8 cellular contexts compared by ENCODE assay signal in genomic region chr2:113700186-113700841, GRCh38. TPM values are rescaled to one million over a fixed set of nuclear protein-coding genes. Genes with fewer than 3 reads are reported as not detected.
DNase-seq lines count a peak whose midpoint lies in the region; ATAC-seq and TF ChIP-seq lines count a peak whose summit lies in the region.

No MANE protein-coding gene starts in this region.

- no peaks in the 10 kb centered on the region for H3K79me1 ChIP-seq in mesendoderm (ENCODE audit: low read length)

- no peaks in the 10 kb centered on the region for H3K9me2 ChIP-seq in PC-9 (ENCODE audit: insufficient read depth)

- H3K18ac ChIP-seq in mesendoderm (ENCODE audit: low read length) = no peak overlapping the region

- CTCF ChIA-PET in PC-9 (lab: Charles Lee) = no interaction called here

- no peaks in the 10 kb centered on the region for H3K27me3 ChIP-seq in OCI-LY3 (ENCODE audit: low read depth, low read length)
- H3K27me3 ChIP-seq in mesendoderm (ENCODE audit: insufficient read depth, low read length, poor library complexity) = no peaks in the 10 kb centered on the region
- H3K27me3 ChIP-seq in PC-9 (ENCODE audit: insufficient read depth, low read depth) = no peaks in the 10 kb centered on the region
- H3K27me3 ChIP-seq in smooth muscle cell (ENCODE audit: low read depth) = no peaks in the 10 kb centered on the region

- H4K20me1 ChIP-seq in OCI-LY3 (ENCODE audit: insufficient read depth, low read length) (no peaks in the 10 kb centered on the region), PC-9 (ENCODE audit: insufficient read depth) (no peaks in the 10 kb centered on the region), smooth muscle cell (ENCODE audit: low read depth) (no peaks in the 10 kb centered on the region)

- H3K4me3 ChIP-seq in OCI-LY3 (ENCODE audit: low read length) (peak overlapping the region; percentile 94), mesendoderm (ENCODE audit: low read length) (no peak overlapping the region), PC-9 (no peak overlapping the region), smooth muscle cell (no peak overlapping the region)

- H3K9me3 ChIP-seq in OCI-LY3 (ENCODE audit: insufficient read depth, low read length) = no peaks in the 10 kb centered on the region
- H3K9me3 ChIP-seq in PC-9 (ENCODE audit: insufficient read depth, low read depth) = no peaks in the 10 kb centered on the region
- no peaks in the 10 kb centered on the region for H3K9me3 ChIP-seq in smooth muscle cell (replicated peaks; ENCODE audit: low read depth)

- peak overlapping the region; percentile 65 for H2AK5ac ChIP-seq in mesendoderm (ENCODE audit: low read length)

- H3F3A ChIP-seq in PC-9 (ENCODE audit: insufficient read depth, low read depth) (no peaks in the 10 kb centered on the region), smooth muscle cell (ENCODE audit: low read depth) (no peaks in the 10 kb centered on the region)

- WGBS in mesendoderm (ENCODE audit: extremely low coverage, insufficient coverage, low lambda C conversion rate) = no CpG with 5 or more reads among the region's 17 CpGs
- WGBS in smooth muscle cell (ENCODE audit: low lambda C conversion rate) = 72% methylated on average over 17 of the region's 17 CpGs

- H3K4me2 ChIP-seq in OCI-LY3 (ENCODE audit: low read length) (peak overlapping the region; percentile 100), mesendoderm (ENCODE audit: low read length) (no peak overlapping the region), PC-9 (no peak overlapping the region), smooth muscle cell (no peak overlapping the region)

- peak; percentile 51 for DNase-seq in CD14-positive monocyte (ENCODE audit: low spot score)
- DNase-seq in activated T-helper 9 cell treated with anti-CD3 and anti-CD28 coated beads, Interleukin-2, amount 50 U/mL, for 16 hours (ENCODE audit: low read depth) = peak; percentile 17
- DNase-seq in mesendoderm = peak; percentile 92
- no peak for DNase-seq in PC-9
- no peak for DNase-seq in smooth muscle cell (lab: John Stamatoyannopoulos, UW; ENCODE audit: unreplicated experiment)

- H3K27me3 Mint-ChIP-seq in CD14-positive monocyte (ENCODE audit: low read depth in 3 of 3) = peaks cover 0 to 1% (median 0%) of the 10 kb centered on the region in 3 donors

- H2AFZ ChIP-seq in OCI-LY3 (ENCODE audit: low read depth, low read length) (peak overlapping the region; percentile 77), PC-9 (no peak overlapping the region), smooth muscle cell (ENCODE audit: low read depth) (no peak overlapping the region)

- peak overlapping the region; percentile 77 for H3K9ac ChIP-seq in OCI-LY3 (ENCODE audit: low read length)
- peak overlapping the region; percentile 44 for H3K9ac ChIP-seq in mesendoderm (ENCODE audit: low read length)
- H3K9ac ChIP-seq in smooth muscle cell (ENCODE audit: low read depth) = no peak overlapping the region

- no peak overlapping the region for H4K8ac ChIP-seq in mesendoderm (ENCODE audit: low read depth, low read length)

- H2BK5ac ChIP-seq in mesendoderm (ENCODE audit: low read length) = no peak overlapping the region

- no peak overlapping the region for H2BK120ac ChIP-seq in mesendoderm (ENCODE audit: low read depth, low read length)

- H3K79me2 ChIP-seq in OCI-LY3 (ENCODE audit: low read length) (no peaks in the 10 kb centered on the region), mesendoderm (ENCODE audit: control insufficient read depth, insufficient read depth, low read length) (no peaks in the 10 kb centered on the region), PC-9 (ENCODE audit: low read depth) (no peaks in the 10 kb centered on the region), smooth muscle cell (ENCODE audit: low read depth) (no peaks in the 10 kb centered on the region)

- no peak overlapping the region for H3K27ac Mint-ChIP-seq in CD14-positive monocyte

- no peak overlapping the region for H4K5ac ChIP-seq in mesendoderm (ENCODE audit: low read length)

- H3K23ac ChIP-seq in mesendoderm (ENCODE audit: low read length) = no peak overlapping the region

- BruUV-seq in PC-9 (replicated peaks; lab: Mats Ljungman, UMichigan) = no TSS peak

- H3K4ac ChIP-seq in mesendoderm (ENCODE audit: low read depth, low read length) = no peak overlapping the region

- ATAC-seq in GM19023 (IDR thresholded peaks at IDR 0.05; ENCODE audit: unreplicated experiment) = peak; percentile 88
- ATAC-seq in HG03064 (IDR thresholded peaks at IDR 0.05; ENCODE audit: low read depth, unreplicated experiment) = peak; percentile 87

- peak overlapping the region; percentile 41 to 80 for H3K4me3 Mint-ChIP-seq in CD14-positive monocyte

- H3K36me3 Mint-ChIP-seq in CD14-positive monocyte = peaks cover 4 to 6% of the 10 kb centered on the region in 2 donors

- intact Hi-C loops in CD14-positive monocyte (cut with micrococcal nuclease) = no loop called here
- intact Hi-C loops in PC-9 (cut with micrococcal nuclease; ENCODE audit: unreplicated experiment) = no loop called here

- H2BK15ac ChIP-seq in mesendoderm (replicated peaks; ENCODE audit: low read depth) = no peak overlapping the region

- H3K27ac ChIP-seq in OCI-LY3 (ENCODE audit: low read length) (no peak overlapping the region), mesendoderm (ENCODE audit: low read depth, low read length) (no peak overlapping the region), PC-9 (no peak overlapping the region), smooth muscle cell (ENCODE audit: low read depth) (no peak overlapping the region)

- POLR2A ChIA-PET in PC-9 (lab: Charles Lee; ENCODE audit: unreplicated experiment) = no interaction called here

- peaks cover 0 to 3% (median 0%) of the 10 kb centered on the region in 7 donors for H3K9me3 Mint-ChIP-seq in CD14-positive monocyte

- peaks cover 12% of the 10 kb centered on the region for H3K4me1 Mint-ChIP-seq in CD14-positive monocyte

- H3K4me1 ChIP-seq in OCI-LY3 (ENCODE audit: low read length) (peaks cover 35% of the 10 kb centered on the region), mesendoderm (ENCODE audit: control insufficient read depth, low read depth, low read length) (no peaks in the 10 kb centered on the region), PC-9 (replicated peaks; ENCODE audit: insufficient read depth) (no peaks in the 10 kb centered on the region), smooth muscle cell (ENCODE audit: low read depth) (no peaks in the 10 kb centered on the region)

- TF ChIP-seq CTCF in CD14-positive monocyte (IDR thresholded peaks at IDR 0.05) (peak; percentile 42), OCI-LY3 (IDR thresholded peaks at IDR 0.05; ENCODE audit: low read depth, low read length) (peak; percentile 83), PC-9 (conservative IDR thresholded peaks at IDR 0.05) (no peak), smooth muscle cell (IDR thresholded peaks at IDR 0.05; ENCODE audit: borderline replicate concordance, insufficient read depth, poor library complexity, severe bottlenecking) (no peak)

- H3K36me3 ChIP-seq in OCI-LY3 (replicated peaks; ENCODE audit: low read depth, low read length) (no peaks in the 10 kb centered on the region), mesendoderm (ENCODE audit: control insufficient read depth, insufficient read depth, low read length) (no peaks in the 10 kb centered on the region), PC-9 (ENCODE audit: low read depth) (no peaks in the 10 kb centered on the region), smooth muscle cell (ENCODE audit: low read depth) (no peaks in the 10 kb centered on the region)

- peak overlapping the region; percentile 63 for H3K56ac ChIP-seq in mesendoderm (ENCODE audit: low read length)

RNA-seq across cellular contexts. Expression of gene SLC35F5, which starts 56.1 kb away (rescaled TPM):
- polyA plus RNA-seq in CD14-positive monocyte (10 to 100 TPM; 13.6 to 18.2 TPM), smooth muscle cell (40.0 and 47.8 TPM in 2 replicates)
- polyA plus RNA-seq in mesendoderm (2013, experiment 1 of 2) = 16.6 TPM
- 15.1 TPM for polyA plus RNA-seq in mesendoderm (2013, experiment 2 of 2)
- total RNA-seq in PC-9 (2021) (41.6 and 43.5 TPM in 2 replicates), smooth muscle cell (83.7 and 121 TPM in 2 replicates)

Comparison
In these comparisons a context has a peak if more than half of its experiments do, and no peak if none do; other contexts are left out.
1. DNase-seq: peak in CD14-positive monocyte (single experiment), activated T-helper 9 cell treated with anti-CD3 and anti-CD28 coated beads, Interleukin-2, amount 50 U/mL, for 16 hours (single experiment) and mesendoderm (single experiment); none in PC-9 (0 of 2) and smooth muscle cell (single experiment).
2. CTCF ChIP-seq: peak in CD14-positive monocyte (single experiment) and OCI-LY3 (single experiment); none in PC-9 (single experiment) and smooth muscle cell (single experiment).